In the genomic region with DNA sequence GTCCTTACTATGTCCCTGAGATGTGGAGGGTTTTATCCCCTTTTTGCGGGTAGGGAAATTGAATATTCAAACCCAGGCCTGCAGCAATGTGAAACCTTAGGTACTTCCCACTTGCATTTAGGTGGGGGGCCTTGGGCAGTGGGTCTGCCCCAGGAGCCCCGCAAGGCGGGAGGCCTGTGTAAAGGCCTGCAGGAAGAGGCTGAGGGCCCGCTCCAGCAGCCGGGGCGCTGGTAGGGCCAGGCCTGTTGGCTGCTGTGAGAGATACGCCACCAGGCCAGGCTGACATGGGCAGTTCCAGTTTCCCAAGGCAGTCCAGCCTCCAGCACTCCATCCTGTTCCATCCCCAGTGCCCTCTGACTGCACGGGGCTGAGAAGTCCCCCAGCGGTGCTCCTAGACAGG, we compare ENCODE assay signal across 32 cellular contexts.
"Had no signal": no experiment of that assay in that cellular context is flagged by ENCODE, and none has a peak within 500 bp of the region (broad histone marks: within the 10 kb centered on the region; RNA-seq: fewer than 3 reads in every experiment).

No MANE protein-coding gene starts in this region.

- H3K27me3 ChIP-seq: adrenal gland, ascending aorta, cardiac muscle cell had no signal

- H3K4me1 ChIP-seq: ascending aorta had no signal

- ATAC-seq: activated CD4-positive, alpha-beta T cell treated with anti-CD3 and anti-CD28 coated beads for 36 hours; activated CD4-positive, CD25-positive, alpha-beta regulatory T cell treated with anti-CD3 and anti-CD28 coated beads, Interleukin-2, amount 50 U/mL, for 24 hours; activated CD8-positive, alpha-beta memory T cell treated with anti-CD3 and anti-CD28 coated beads, Interleukin-2, amount 10 ng/mL, durations not matched to agents 7 days and 5 days; activated CD8-positive, alpha-beta T cell treated with anti-CD3 and anti-CD28 coated beads, Interleukin-2, amount 10 ng/mL, durations not matched to agents 7 days and 5 days; activated naive CD4-positive, alpha-beta T cell treated with anti-CD3 and anti-CD28 coated beads, Interleukin-2, amount 50 U/mL, for 72 hours had no signal

- H3K4me3 ChIP-seq: adrenal gland, ascending aorta, cardiac muscle cell had no signal

- H3K36me3 ChIP-seq: adrenal gland, ascending aorta, cardiac muscle cell had no signal

- FAIRE-seq: bronchial epithelial cell, TTC549 had no signal

- DNase-seq: activated B cell treated with CpG ODN at 0.5 μM for 24 hours; activated CD4-positive, alpha-beta memory T cell treated with anti-CD3 and anti-CD28 coated beads, Interleukin-2, amount 10 ng/mL, durations not matched to agents 7 days and 5 days; activated CD4-positive, alpha-beta T cell treated with anti-CD3 and anti-CD28 coated beads for 1 hour; activated CD4-positive, alpha-beta T cell treated with anti-CD3 and anti-CD28 coated beads for 36 hours; activated CD4-positive, alpha-beta T cell treated with anti-CD3 and anti-CD28 coated beads for 48 hours; activated CD4-positive, alpha-beta T cell treated with anti-CD3 and anti-CD28 coated beads, Interleukin-2, amount 10 ng/mL, durations not matched to agents 7 days and 5 days; activated CD4-positive, alpha-beta T cell treated with anti-CD3 and anti-CD28 coated beads, Interleukin-2, amount 50 U/mL, for 48 hours; activated CD8-positive, alpha-beta memory T cell treated with anti-CD3 and anti-CD28 coated beads for 24 hours; activated CD8-positive, alpha-beta memory T cell treated with anti-CD3 and anti-CD28 coated beads, Interleukin-2, amount 10 ng/mL, durations not matched to agents 7 days and 5 days; activated CD8-positive, alpha-beta memory T cell treated with anti-CD3 and anti-CD28 coated beads, Interleukin-2, amount 50 U/mL, for 48 hours; activated CD8-positive, alpha-beta T cell treated with anti-CD3 and anti-CD28 coated beads, Interleukin-2, amount 10 ng/mL, durations not matched to agents 7 days and 5 days; activated effector memory CD4-positive, alpha-beta T cell treated with anti-CD3 and anti-CD28 coated beads, Interleukin-2, amount 50 U/mL, for 16 hours; activated gamma-delta T cell treated with Interleukin-2 at 50 U/mL for 16 hours; activated naive CD4-positive, alpha-beta T cell; activated naive CD4-positive, alpha-beta T cell treated with anti-CD3 and anti-CD28 coated beads for 36 hours; activated naive CD4-positive, alpha-beta T cell treated with anti-CD3 and anti-CD28 coated beads, Interleukin-2, amount 50 U/mL, for 16 hours; activated naive CD8-positive, alpha-beta T cell treated with anti-CD3 and anti-CD28 coated beads for 36 hours; activated T-cell treated with anti-CD3 and anti-CD28 coated beads, Interleukin-2, amount 50 U/mL, for 24 hours; activated T-cell treated with anti-CD3 and anti-CD28 coated beads, Interleukin-2, amount 50 U/mL, for 48 hours; adrenal gland; amniotic stem cell; caudate nucleus; T-helper 1 cell; T-helper 2 cell; T-helper 9 cell had no signal

- H3K27ac ChIP-seq: adrenal gland, ascending aorta, cardiac muscle cell, VCaP had no signal

- H3K9me3 ChIP-seq: adrenal gland, ascending aorta had no signal
